In the genomic region with DNA sequence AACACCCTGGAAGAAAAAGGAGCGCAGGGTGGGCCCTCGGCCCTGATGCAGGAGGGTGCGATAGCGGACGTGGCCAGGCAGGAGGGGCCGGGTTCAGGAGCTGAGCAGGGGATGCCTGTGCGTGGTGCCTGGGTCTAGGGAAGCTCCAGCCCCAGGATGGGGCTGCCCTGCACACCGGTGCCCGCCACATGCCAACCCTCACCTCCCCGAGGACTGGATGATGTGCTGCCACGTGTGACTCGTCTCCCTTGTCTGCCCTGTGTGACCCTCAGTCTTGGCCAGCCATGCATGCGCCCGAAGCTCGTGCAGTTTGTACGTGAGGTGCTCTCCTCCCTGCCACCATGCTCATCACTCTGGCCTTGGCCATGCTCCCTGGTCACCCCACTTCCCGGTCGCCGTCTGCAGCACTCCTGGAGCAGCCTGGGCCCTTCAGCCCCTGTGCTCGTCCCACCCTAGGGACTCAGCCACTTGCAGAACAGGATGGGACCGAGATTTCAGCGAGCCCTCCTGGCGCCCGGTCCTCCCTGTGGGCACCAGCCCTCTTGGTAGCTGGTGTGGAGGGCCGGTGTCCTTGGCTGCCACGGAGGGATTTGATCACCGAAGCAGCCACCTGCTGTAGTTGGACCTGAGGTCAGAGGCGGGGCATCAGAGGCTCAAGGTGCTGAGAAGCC, we compare ENCODE assay signal across 18 cellular contexts. TPM values are rescaled to one million over a fixed set of nuclear protein-coding genes. Genes with fewer than 3 reads are reported as not detected.
DNase-seq lines count a peak whose midpoint lies in the region; ATAC-seq, FAIRE-seq and TF ChIP-seq lines count a peak whose summit lies in the region.
"Had no signal": no experiment of that assay in that cellular context is flagged by ENCODE, and none has a peak within 500 bp of the region (broad histone marks: within the 10 kb centered on the region; RNA-seq: fewer than 3 reads in every experiment).

No MANE protein-coding gene starts in this region.

- no peak overlapping the region for H2BK20ac ChIP-seq in IMR-90 (ENCODE audit: low read depth, low read length)

- H2AK9ac ChIP-seq in IMR-90 (replicated peaks; ENCODE audit: low read depth, low read length, poor library complexity), result peak overlapping the region; percentile 50

- POLR2A ChIA-PET in IMR-90 (lab: Charles Lee; ENCODE audit: unreplicated experiment), result no interaction called here

- no peak overlapping the region for H3K23ac ChIP-seq in IMR-90 (ENCODE audit: low read depth, low read length)

- FAIRE-seq in kidney (lab: Jason Lieb, UNC) (no peak), frontal cortex (lab: Jason Lieb, UNC) (no peak)
- FAIRE-seq: G401.6 had no signal

- peak overlapping the region; percentile 41 for H2AFZ ChIP-seq in IMR-90 (replicated peaks; ENCODE audit: low read length, poor library complexity)

- no peaks in the 10 kb centered on the region for H3K9me1 ChIP-seq in IMR-90 (ENCODE audit: insufficient read depth, low read length)

- CTCF ChIA-PET in IMR-90 (lab: Yijun Ruan, JAX), result no interaction called here

- TSS peak; percentile 67 for BruUV-seq in IMR-90 (replicated peaks; lab: Mats Ljungman, UMichigan)

- 0 out of 22 replicates have a peak overlapping the region, but pooled peaks of 1 of the 11 experiments have one; percentile 35 for H3K9ac ChIP-seq in BLaER1 treated with 17β-estradiol and CSF1 and Interleukin-3, amounts not matched to agents 10 nM and 100 nM
- no peak overlapping the region for H3K9ac ChIP-seq in IMR-90 (ENCODE audit: low read depth, low read length)
- H3K9ac ChIP-seq in kidney (ENCODE audit: low read length in 2 of 2), result no peak overlapping the region
- H3K9ac ChIP-seq: KMS-11 had no signal

- H3K18ac ChIP-seq in IMR-90 (ENCODE audit: low read depth, low read length), result no peak overlapping the region

- dilution Hi-C loops in IMR-90 (cut with HindIII; ENCODE audit: low sequenced_read_pairs, unreplicated experiment), result no loop called here

- H3K27ac ChIP-seq in BLaER1 treated with 17β-estradiol and CSF1 and Interleukin-3, amounts not matched to agents 10 nM and 100 nM, result no peak overlapping the region
- no peak overlapping the region for H3K27ac ChIP-seq in IMR-90 (ENCODE audit: insufficient read depth, low read length)
- H3K27ac ChIP-seq in kidney (ENCODE audit: low read depth in 2 of 2, low read length in 2 of 2), result no peak overlapping the region
- H3K27ac ChIP-seq: KMS-11 had no signal

- H4K91ac ChIP-seq in IMR-90 (ENCODE audit: insufficient read depth, low read depth, low read length), result no peak overlapping the region

- no peak for TF ChIP-seq POLR2A in IMR-90 (IDR thresholded peaks at IDR 0.05; ENCODE audit: low read depth, low read length)

- H3K14ac ChIP-seq in IMR-90 (replicated peaks; ENCODE audit: low read depth, low read length), result no peak overlapping the region

- H3K4me2 ChIP-seq in BLaER1 treated with 17β-estradiol and CSF1 and Interleukin-3, amounts not matched to agents 10 nM and 100 nM, result peak overlapping the region in 6 of 11 experiments; percentile 1 to 53 (median 42); a peak in 8 of 22 replicates
- no peak overlapping the region for H3K4me2 ChIP-seq in IMR-90 (ENCODE audit: low read depth, low read length)
- H3K4me2 ChIP-seq: KMS-11 had no signal

- H2AK5ac ChIP-seq in IMR-90 (ENCODE audit: low read depth, low read length), result no peak overlapping the region

- no peak overlapping the region for H4K5ac ChIP-seq in IMR-90 (ENCODE audit: low read depth, low read length)

- H2BK5ac ChIP-seq in IMR-90 (ENCODE audit: low read depth, low read length, poor library complexity, severe bottlenecking), result no peak overlapping the region

- WGBS in IMR-90 (ENCODE audit: extremely low coverage in 2 of 2, insufficient read length in 1 of 2), 2 experiments, result 97% methylated on average over 17 of the region's 28 CpGs; no CpG with 5 or more reads in 1 of the 2 experiments

- H4K8ac ChIP-seq in IMR-90 (ENCODE audit: low read depth in 2 of 2, low read length in 2 of 2), result no peak overlapping the region

- no peak for ATAC-seq in IMR-90 (ENCODE audit: low read depth)
- ATAC-seq in HG03039 (IDR thresholded peaks at IDR 0.05; ENCODE audit: unreplicated experiment), result no peak

- H3K4ac ChIP-seq in IMR-90 (ENCODE audit: low read depth, low read length), result no peak overlapping the region

- no peak overlapping the region for H3K56ac ChIP-seq in IMR-90 (ENCODE audit: extremely low read depth, insufficient read depth, low read length)

- H3K9me3 ChIP-seq in BLaER1 treated with 17β-estradiol and CSF1 and Interleukin-3, amounts not matched to agents 10 nM and 100 nM (replicated peaks in 1 of 11), result no peaks in the 10 kb centered on the region
- no peaks in the 10 kb centered on the region for H3K9me3 ChIP-seq in IMR-90 (ENCODE audit: control insufficient read depth, insufficient read depth, low read length)
- no peaks in the 10 kb centered on the region for H3K9me3 ChIP-seq in kidney (ENCODE audit: control insufficient read depth in 1 of 2, low read length in 2 of 2)
- H3K9me3 ChIP-seq: Caco-2 had no signal

- no peaks in the 10 kb centered on the region for H3K27me3 ChIP-seq in BLaER1 treated with 17β-estradiol and CSF1 and Interleukin-3, amounts not matched to agents 10 nM and 100 nM
- H3K27me3 ChIP-seq in IMR-90 (ENCODE audit: control insufficient read depth, insufficient read depth, low read length), result no peaks in the 10 kb centered on the region

- in situ Hi-C loops in IMR-90 (cut with MboI; ENCODE audit: low sequenced_read_pairs), result no loop called here

- no peak overlapping the region for H2BK120ac ChIP-seq in IMR-90 (ENCODE audit: low read depth, low read length)

- peaks cover 21 to 48% (median 42%) of the 10 kb centered on the region in 11 experiments; a peak in 21 of 22 replicates for H3K36me3 ChIP-seq in BLaER1 treated with 17β-estradiol and CSF1 and Interleukin-3, amounts not matched to agents 10 nM and 100 nM
- H3K36me3 ChIP-seq in IMR-90 (ENCODE audit: control insufficient read depth, insufficient read depth, low read length) (peaks cover 51% of the 10 kb centered on the region), kidney (ENCODE audit: control insufficient read depth in 1 of 2, insufficient read depth in 2 of 2, low read length in 2 of 2) (no peaks in the 10 kb centered on the region)

- no peak overlapping the region for H3K4me3 ChIP-seq in BLaER1 treated with 17β-estradiol and CSF1 and Interleukin-3, amounts not matched to agents 10 nM and 100 nM
- H3K4me3 ChIP-seq in IMR-90 (ENCODE audit: insufficient read depth, low read depth, low read length) (no peak overlapping the region), kidney (ENCODE audit: low read length in 2 of 2) (no peak overlapping the region)

- TF ChIP-seq RAD21 in IMR-90 (IDR thresholded peaks at IDR 0.05; ENCODE audit: low read length), result no peak

- TF ChIP-seq CTCF in IMR-90 (conservative IDR thresholded peaks at IDR 0.05; ENCODE audit: low read depth, low read length) (no peak), kidney (IDR thresholded peaks at IDR 0.05; ENCODE audit: borderline replicate concordance, extremely low read depth, insufficient read depth) (no peak)

- no peak overlapping the region for H2BK15ac ChIP-seq in IMR-90 (ENCODE audit: low read depth, low read length)

- intact Hi-C loops in IMR-90 (cut with micrococcal nuclease) (no loop called here), kidney (cut with DNase I) (no loop called here)

- peaks cover 21 to 97% (median 82%) of the 10 kb centered on the region in 10 experiments for H3K4me1 ChIP-seq in BLaER1 treated with 17β-estradiol and CSF1 and Interleukin-3, amounts not matched to agents 10 nM and 100 nM
- H3K4me1 ChIP-seq in IMR-90 (ENCODE audit: control insufficient read depth, insufficient read depth, low read length) (no peaks in the 10 kb centered on the region), kidney (ENCODE audit: control insufficient read depth in 1 of 2, insufficient read depth in 1 of 2, low read depth in 1 of 2, low read length in 2 of 2) (peaks cover 0 to 3% of the 10 kb centered on the region in 2 donors)
- H3K4me1 ChIP-seq: Caco-2 had no signal

- H4K20me1 ChIP-seq in BLaER1 treated with 17β-estradiol and CSF1 and Interleukin-3, amounts not matched to agents 10 nM and 100 nM, result peaks cover 28 to 89% (median 59%) of the 10 kb centered on the region in 11 experiments; a peak in 21 of 22 replicates
- peaks cover 59% of the 10 kb centered on the region for H4K20me1 ChIP-seq in IMR-90 (ENCODE audit: insufficient read depth, low read length)

- peaks cover 0 to 17% of the 10 kb centered on the region in 2 experiments; a peak in 1 of 4 replicates for H3K79me1 ChIP-seq in IMR-90 (ENCODE audit: low read depth in 1 of 2, low read length in 2 of 2)

- DNase-seq in IMR-90 (no peak), kidney (peak; percentile 72), frontal cortex (ENCODE audit: low spot score in 2 of 2) (no peak)
- DNase-seq: ACHN; Caco-2; HFFc6; MV-4-11; NCI-H1694 treated with DMSO at 0.1 percent for 48 hours; NCI-H2107; NCI-H510A; NCI-H748 treated with DMSO at 0.1 percent for 48 hours; NK-92 treated with Interleukin-12 subunit alpha and Interleukin-12 subunit beta, amount 100 ng/mL, for 24 hours had no signal

TF ChIP-seq in IMR-90, 13 proteins besides CTCF, POLR2A, EP300 and RAD21 (continues in another document):
- no peak for TF ChIP-seq CEBPB (IDR thresholded peaks at IDR 0.05; ENCODE audit: low read depth, low read length)

RNA-seq across cellular contexts. Expression of a gene that starts 4.3 kb away (rescaled TPM):
- not detected in 2 replicates for total RNA-seq in IMR-90 (2012; rRNA removed)
- not detected in 2 replicates for polyA plus RNA-seq in IMR-90 (2012; rRNA removed)
- not detected in 2 replicates for polyA plus RNA-seq in IMR-90 (2012; cell fraction: cytosol; rRNA removed)
- polyA plus RNA-seq in IMR-90 (2012; cell fraction: nucleus; rRNA removed; ENCODE audit: low replicate concordance), result 0.07 and 0.10 TPM in 2 replicates
- total RNA-seq in kidney, result not detected
- polyA plus RNA-seq in kidney (ENCODE audit: insufficient read depth, low read depth, low replicate concordance), result 0.58 TPM
- 4.1 TPM for total RNA-seq in frontal cortex
- polyA plus RNA-seq: CD14-positive monocyte had no signal

RNA-seq across cellular contexts. Expression of a gene that starts 16.1 kb away (rescaled TPM):
- 54.7 and 59.1 TPM in 2 replicates for total RNA-seq in IMR-90 (2012; rRNA removed)
- polyA plus RNA-seq in IMR-90 (2012; rRNA removed), result 194 and 203 TPM in 2 replicates
- polyA plus RNA-seq in IMR-90 (2012; cell fraction: cytosol; rRNA removed), result 96.9 and 108 TPM in 2 replicates
- polyA plus RNA-seq in IMR-90 (2012; cell fraction: nucleus; rRNA removed; ENCODE audit: low replicate concordance), result 1,020 and 2,202 TPM in 2 replicates
- 84.3 TPM for total RNA-seq in kidney
- polyA plus RNA-seq in kidney (ENCODE audit: insufficient read depth, low read depth, low replicate concordance), result 40.4 TPM
- total RNA-seq in frontal cortex, result 25.3 TPM

RNA-seq across cellular contexts. Expression of a gene that starts 34.5 kb away (rescaled TPM):
- total RNA-seq in IMR-90 (2012; rRNA removed) (not detected in 2 replicates), kidney (29.7 TPM), frontal cortex (14.7 TPM)
- polyA plus RNA-seq in IMR-90 (2012; rRNA removed) (not detected in 2 replicates), kidney (ENCODE audit: insufficient read depth, low read depth, low replicate concordance) (107 TPM)
- polyA plus RNA-seq in IMR-90 (2012; cell fraction: cytosol; rRNA removed), result not detected in 2 replicates
- not detected in 2 replicates for polyA plus RNA-seq in IMR-90 (2012; cell fraction: nucleus; rRNA removed; ENCODE audit: low replicate concordance)
- total RNA-seq: HFFc6 had no signal
- polyA plus RNA-seq: CD14-positive monocyte had no signal

RNA-seq across cellular contexts. Expression of a gene that starts 53.0 kb away (rescaled TPM):
- total RNA-seq in IMR-90 (2012; rRNA removed) (not detected in 2 replicates), kidney (4.0 TPM), frontal cortex (not detected)
- polyA plus RNA-seq in IMR-90 (2012; rRNA removed) (not detected in 2 replicates), kidney (ENCODE audit: insufficient read depth, low read depth, low replicate concordance) (0.30 TPM)
- 0.02 TPM in 1 of 2 replicates, not detected in the other for polyA plus RNA-seq in IMR-90 (2012; cell fraction: cytosol; rRNA removed)
- not detected in 2 replicates for polyA plus RNA-seq in IMR-90 (2012; cell fraction: nucleus; rRNA removed; ENCODE audit: low replicate concordance)
- total RNA-seq: H7, HFFc6 had no signal
- polyA plus RNA-seq: CD14-positive monocyte had no signal

Comparison
In these comparisons a context has a peak if more than half of its experiments do, and no peak if none do; other contexts are left out.
1. RNA of a gene that starts 34.5 kb away (total RNA-seq): 29.7 TPM in kidney (single experiment) and 14.7 TPM in frontal cortex (single experiment); not detected in IMR-90; every median in the first group is over 10 times any median in the second.